8 cellular contexts compared by ENCODE assay signal in the genomic region with DNA sequence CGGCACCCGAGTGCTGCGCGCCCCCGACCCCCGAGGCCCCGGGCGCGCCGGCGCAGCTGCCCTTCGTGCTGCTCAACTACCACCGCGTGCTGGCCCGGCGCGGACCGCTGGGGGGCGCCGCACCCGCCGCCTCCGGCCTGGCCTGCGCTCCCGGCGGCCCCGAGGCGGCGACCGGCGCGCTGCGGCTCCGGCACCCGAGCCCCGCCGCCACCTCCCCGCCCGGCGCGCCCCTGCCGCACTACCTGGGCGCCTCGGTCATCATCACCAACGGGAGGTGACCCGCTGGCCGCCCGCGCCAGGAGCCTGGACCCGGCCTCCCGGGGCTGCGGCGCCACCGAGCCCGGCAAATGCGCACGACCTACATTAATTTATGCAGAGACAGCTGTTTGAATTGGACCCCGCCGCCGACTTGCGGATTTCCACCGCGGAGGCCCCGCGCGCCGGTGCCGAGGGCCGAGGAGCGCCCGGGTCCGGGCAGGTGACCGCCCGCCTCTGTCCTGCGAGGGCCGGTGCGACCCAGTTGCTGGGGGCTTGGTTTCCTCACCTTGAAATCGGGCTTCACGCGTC. TPM values are rescaled to one million over a fixed set of nuclear protein-coding genes. Genes with fewer than 3 reads are reported as not detected.
DNase-seq lines count a peak whose midpoint lies in the region; ATAC-seq and TF ChIP-seq lines count a peak whose summit lies in the region.

No MANE protein-coding gene starts in this region.

- H2AFZ ChIP-seq in neural progenitor cell (replicated peaks) = peak overlapping the region; percentile 89

- no peak overlapping the region for H3K4me3 ChIP-seq in CD8-positive, alpha-beta T cell (ENCODE audit: low read depth, low read length)
- peak overlapping the region; percentile 47 for H3K4me3 ChIP-seq in fibroblast of villous mesenchyme (ENCODE audit: low read depth, low read length)
- H3K4me3 ChIP-seq in neural progenitor cell = peak overlapping the region; percentile 68

- no peak overlapping the region for H3K4me3 Mint-ChIP-seq in CD8-positive, alpha-beta T cell
- H3K4me3 Mint-ChIP-seq in activated CD4-positive, alpha-beta memory T cell treated with anti-CD3 and anti-CD28 coated beads for 36 hours = peak overlapping the region; percentile 63
- H3K4me3 Mint-ChIP-seq in neural progenitor cell = peak overlapping the region; percentile 86

- H3K27me3 ChIP-seq in CD8-positive, alpha-beta T cell (ENCODE audit: insufficient read depth, low read length) = peaks cover 6% of the 10 kb centered on the region
- H3K27me3 ChIP-seq in neural progenitor cell = peaks cover 40% of the 10 kb centered on the region

- CTCF ChIA-PET in CD8-positive, alpha-beta T cell (lab: Charles Lee) = no interaction called here
- CTCF ChIA-PET in activated CD4-positive, alpha-beta memory T cell treated with anti-CD3 and anti-CD28 coated beads for 36 hours (lab: Charles Lee) = interaction anchor here (0.7 to 5.7 kb wide), 7 partner anchors 9 to 262 kb away, joined by 3 to 37 read pairs (median 3); no protein-coding TSS in a partner anchor

- intact Hi-C loops in CD8-positive, alpha-beta T cell (cut with DNase I, micrococcal nuclease) = no loop called here
- intact Hi-C loops in activated CD4-positive, alpha-beta memory T cell treated with anti-CD3 and anti-CD28 coated beads for 36 hours (cut with micrococcal nuclease) = loop anchor here (1.0 to 2.0 kb wide), 2 partner anchors 107 to 179 kb away; no protein-coding TSS in a partner anchor

- H3K9ac ChIP-seq in neural progenitor cell = no peak overlapping the region

- peak overlapping the region; percentile 90 for H3K4me2 ChIP-seq in neural progenitor cell

- TF ChIP-seq CTCF in CD8-positive, alpha-beta T cell (IDR thresholded peaks at IDR 0.05) = no peak
- TF ChIP-seq CTCF in fibroblast of villous mesenchyme (IDR thresholded peaks at IDR 0.05; ENCODE audit: insufficient read depth, low read depth, low read length) = no peak
- TF ChIP-seq CTCF in neural progenitor cell (IDR thresholded peaks at IDR 0.05) = no peak

- peaks cover under 1% of the 10 kb centered on the region for H3K36me3 ChIP-seq in CD8-positive, alpha-beta T cell (ENCODE audit: insufficient read depth, low read length)
- H3K36me3 ChIP-seq in neural progenitor cell = no peaks in the 10 kb centered on the region

- H3K4me1 ChIP-seq in CD8-positive, alpha-beta T cell (ENCODE audit: insufficient read depth, low read length) = no peaks in the 10 kb centered on the region
- H3K4me1 ChIP-seq in neural progenitor cell = peaks cover 53% of the 10 kb centered on the region

- peaks cover 18% of the 10 kb centered on the region for H3K36me3 Mint-ChIP-seq in CD8-positive, alpha-beta T cell
- H3K36me3 Mint-ChIP-seq in activated CD4-positive, alpha-beta memory T cell treated with anti-CD3 and anti-CD28 coated beads for 36 hours = peaks cover 14% of the 10 kb centered on the region
- peaks cover 2% of the 10 kb centered on the region for H3K36me3 Mint-ChIP-seq in neural progenitor cell

- POLR2A ChIA-PET in CD8-positive, alpha-beta T cell (lab: Charles Lee) = no interaction called here
- POLR2A ChIA-PET in activated CD4-positive, alpha-beta memory T cell treated with anti-CD3 and anti-CD28 coated beads for 36 hours (lab: Charles Lee) = no interaction called here

- H3K27me3 Mint-ChIP-seq in CD8-positive, alpha-beta T cell (ENCODE audit: low read depth) = peaks cover 50% of the 10 kb centered on the region
- H3K27me3 Mint-ChIP-seq in activated CD4-positive, alpha-beta memory T cell treated with anti-CD3 and anti-CD28 coated beads for 36 hours = peaks cover 45% of the 10 kb centered on the region
- peaks cover 14% of the 10 kb centered on the region for H3K27me3 Mint-ChIP-seq in neural progenitor cell (ENCODE audit: insufficient read depth, low read depth)

- peak; percentile 57 for ATAC-seq in CD8-positive, alpha-beta T cell
- ATAC-seq in GM19023 (IDR thresholded peaks at IDR 0.05; ENCODE audit: unreplicated experiment) = no peak
- no peak for ATAC-seq in HG02678 (IDR thresholded peaks at IDR 0.05; ENCODE audit: unreplicated experiment)

- H3K9me3 Mint-ChIP-seq in CD8-positive, alpha-beta T cell = no peaks in the 10 kb centered on the region
- H3K9me3 Mint-ChIP-seq in activated CD4-positive, alpha-beta memory T cell treated with anti-CD3 and anti-CD28 coated beads for 36 hours = no peaks in the 10 kb centered on the region
- H3K9me3 Mint-ChIP-seq in neural progenitor cell = no peaks in the 10 kb centered on the region

- peaks cover 27% of the 10 kb centered on the region for H3F3A ChIP-seq in neural progenitor cell (ENCODE audit: low read depth)

- no peaks in the 10 kb centered on the region for H3K9me3 ChIP-seq in CD8-positive, alpha-beta T cell (ENCODE audit: low read length)
- no peaks in the 10 kb centered on the region for H3K9me3 ChIP-seq in neural progenitor cell (ENCODE audit: low read depth)

- peaks cover 13% of the 10 kb centered on the region for H3K4me1 Mint-ChIP-seq in CD8-positive, alpha-beta T cell (ENCODE audit: low read depth)
- H3K4me1 Mint-ChIP-seq in activated CD4-positive, alpha-beta memory T cell treated with anti-CD3 and anti-CD28 coated beads for 36 hours (ENCODE audit: low read depth) = peaks cover 15% of the 10 kb centered on the region
- peaks cover 61% of the 10 kb centered on the region for H3K4me1 Mint-ChIP-seq in neural progenitor cell

- H3K27ac Mint-ChIP-seq in CD8-positive, alpha-beta T cell = no peak overlapping the region
- H3K27ac Mint-ChIP-seq in activated CD4-positive, alpha-beta memory T cell treated with anti-CD3 and anti-CD28 coated beads for 36 hours = no peak overlapping the region
- peak overlapping the region; percentile 96 for H3K27ac Mint-ChIP-seq in neural progenitor cell

- H3K27ac ChIP-seq in CD8-positive, alpha-beta T cell (ENCODE audit: low read depth, low read length) = no peak overlapping the region
- no peak overlapping the region for H3K27ac ChIP-seq in neural progenitor cell

- no peaks in the 10 kb centered on the region for H3K79me2 ChIP-seq in neural progenitor cell (ENCODE audit: low read depth)

- no peaks in the 10 kb centered on the region for H4K20me1 ChIP-seq in neural progenitor cell (ENCODE audit: low read depth)

- DNase-seq in CD8-positive, alpha-beta T cell = no peak
- peak; percentile 38 for DNase-seq in HT-29 (ENCODE audit: low spot score)
- peak; percentile 68 for DNase-seq in activated CD4-positive, alpha-beta memory T cell treated with anti-CD3 and anti-CD28 coated beads for 36 hours
- DNase-seq in fibroblast of villous mesenchyme (ENCODE audit: low read depth) = peak; percentile 31
- peak; percentile 93 for DNase-seq in neural progenitor cell (ENCODE audit: low spot score)
- no peak for DNase-seq in NK-92 (lab: John Stamatoyannopoulos, UW; ENCODE audit: unreplicated experiment)

RNA-seq across cellular contexts. Expression of a gene that starts 49.0 kb away (rescaled TPM):
- total RNA-seq in CD8-positive, alpha-beta T cell = not detected
- 9.9 and 11.4 TPM in 2 replicates for total RNA-seq in HT-29 (2014; rRNA removed; shearing (Covaris generic))
- total RNA-seq in activated CD4-positive, alpha-beta memory T cell treated with anti-CD3 and anti-CD28 coated beads for 36 hours = 1 to 10 TPM; 1.8 to 2.2 TPM
- 0.32 TPM in 1 of 2 replicates, not detected in the other for total RNA-seq in fibroblast of villous mesenchyme
- not detected in 2 replicates for total RNA-seq in neural progenitor cell (ENCODE audit: low replicate concordance)

Comparison
In these comparisons a context has a peak if more than half of its experiments do, and no peak if none do; other contexts are left out.
1. DNase-seq: peak in HT-29 (single experiment), activated CD4-positive, alpha-beta memory T cell treated with anti-CD3 and anti-CD28 coated beads for 36 hours (single experiment), fibroblast of villous mesenchyme (single experiment) and neural progenitor cell (single experiment); none in CD8-positive, alpha-beta T cell (0 of 7) and NK-92 (single experiment).